11 cellular contexts compared by ENCODE assay signal in the genomic region with DNA sequence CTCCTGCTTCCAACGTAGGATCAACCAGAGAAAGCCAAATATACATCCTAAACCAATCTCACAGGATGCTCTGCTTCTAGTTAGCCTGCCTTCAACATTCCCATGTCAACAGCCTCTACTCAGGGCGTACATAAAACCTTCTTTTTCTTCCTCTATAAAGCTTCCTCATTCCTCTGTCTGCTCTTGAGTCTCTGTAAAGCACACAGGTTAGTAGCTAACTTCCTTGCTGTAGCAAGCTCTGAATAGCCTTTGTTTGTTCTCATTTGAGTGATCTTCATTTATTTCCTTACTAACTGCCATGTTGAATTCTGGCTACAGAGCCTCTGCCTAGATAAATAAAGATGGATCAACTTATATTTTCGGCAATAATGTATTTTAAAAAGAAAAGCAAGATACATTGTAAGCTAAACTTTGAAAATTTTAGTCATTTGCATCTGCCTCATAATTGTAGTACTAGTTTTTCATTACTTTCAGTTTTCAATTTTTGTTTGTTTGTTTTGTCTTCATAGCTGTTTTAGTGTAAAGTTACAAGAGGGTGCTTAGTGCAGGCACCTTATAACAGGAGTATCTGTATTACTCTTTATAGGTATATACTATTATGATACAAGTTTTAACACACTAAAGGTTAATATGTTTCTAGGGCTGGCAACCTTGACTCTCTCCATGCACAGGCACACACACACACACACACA.
DNase-seq lines count a peak whose midpoint lies in the region; ATAC-seq and TF ChIP-seq lines count a peak whose summit lies in the region.
"Had no signal": no experiment of that assay in that cellular context is flagged by ENCODE, and none has a peak within 500 bp of the region (broad histone marks: within the 10 kb centered on the region; RNA-seq: fewer than 3 reads in every experiment).

No MANE protein-coding gene starts in this region.

- H3K36me3 Mint-ChIP-seq in nephron (ENCODE audit: low read depth): no peaks in the 10 kb centered on the region
- H3K36me3 Mint-ChIP-seq in T-helper 2 cell treated with Interferon-gamma antibody and Interleukin-4, amounts not matched to agents 5 μg/mL and 100 μg/mL, for 36 hours (ENCODE audit: low read depth): no peaks in the 10 kb centered on the region
- H3K36me3 Mint-ChIP-seq: natural killer cell treated with Interleukin-12 subunit alpha and Interleukin-12 subunit beta and Interleukin-15 and Interleukin-18, amount 100 ng/mL, for 72 hours had no signal

- DNase-seq in GM10266 (ENCODE audit: extremely low spot score) (no peak), DMS79 (lab: John Stamatoyannopoulos, UW) (no peak)
- DNase-seq in T-helper 2 cell treated with Interferon-gamma antibody and Interleukin-4, amounts not matched to agents 5 μg/mL and 100 μg/mL, for 36 hours (ENCODE audit: low spot score): no peak
- DNase-seq: colonic mucosa, NCI-H2081 treated with DMSO at 0.1 percent for 48 hours, T-helper 9 cell had no signal

- ATAC-seq in GM19372 (IDR thresholded peaks at IDR 0.05; ENCODE audit: low read depth, unreplicated experiment): peak; percentile 67
- peak; percentile 67 for ATAC-seq in HG02610 (IDR thresholded peaks at IDR 0.05; ENCODE audit: unreplicated experiment)
- peak; percentile 52 for ATAC-seq in HG03571 (IDR thresholded peaks at IDR 0.05; ENCODE audit: unreplicated experiment)
- ATAC-seq: natural killer cell treated with Interleukin-12 subunit alpha and Interleukin-12 subunit beta and Interleukin-15 and Interleukin-18, amount 100 ng/mL, for 72 hours had no signal

- TF ChIP-seq CTCF in nephron (IDR thresholded peaks at IDR 0.05; ENCODE audit: unreplicated experiment in 3 of 3): no peak
- TF ChIP-seq CTCF in GM10266 (IDR thresholded peaks at IDR 0.05; ENCODE audit: control insufficient read depth, insufficient read depth, low read depth, missing control alignments): no peak

- no peaks in the 10 kb centered on the region for H3K9me3 Mint-ChIP-seq in nephron
- H3K9me3 Mint-ChIP-seq in T-helper 2 cell treated with Interferon-gamma antibody and Interleukin-4, amounts not matched to agents 5 μg/mL and 100 μg/mL, for 36 hours: peaks cover 4% of the 10 kb centered on the region

- H3K27me3 Mint-ChIP-seq in nephron (ENCODE audit: low read depth): no peaks in the 10 kb centered on the region
- H3K27me3 Mint-ChIP-seq in T-helper 2 cell treated with Interferon-gamma antibody and Interleukin-4, amounts not matched to agents 5 μg/mL and 100 μg/mL, for 36 hours (ENCODE audit: low read depth): no peaks in the 10 kb centered on the region
- H3K27me3 Mint-ChIP-seq: natural killer cell treated with Interleukin-12 subunit alpha and Interleukin-12 subunit beta and Interleukin-15 and Interleukin-18, amount 100 ng/mL, for 72 hours had no signal

- H3K4me1 Mint-ChIP-seq in nephron: peaks cover 15% of the 10 kb centered on the region
- H3K4me1 Mint-ChIP-seq in T-helper 2 cell treated with Interferon-gamma antibody and Interleukin-4, amounts not matched to agents 5 μg/mL and 100 μg/mL, for 36 hours (ENCODE audit: low read depth): no peaks in the 10 kb centered on the region

- H3K27ac Mint-ChIP-seq in nephron: peak overlapping the region; percentile 4 to 73 (median 19)
- no peak overlapping the region for H3K27ac Mint-ChIP-seq in T-helper 2 cell treated with Interferon-gamma antibody and Interleukin-4, amounts not matched to agents 5 μg/mL and 100 μg/mL, for 36 hours
- H3K27ac Mint-ChIP-seq: natural killer cell treated with Interleukin-12 subunit alpha and Interleukin-12 subunit beta and Interleukin-15 and Interleukin-18, amount 100 ng/mL, for 72 hours had no signal

- H3K4me3 Mint-ChIP-seq in nephron: no peak overlapping the region
- H3K4me3 Mint-ChIP-seq in T-helper 2 cell treated with Interferon-gamma antibody and Interleukin-4, amounts not matched to agents 5 μg/mL and 100 μg/mL, for 36 hours: no peak overlapping the region
- H3K4me3 Mint-ChIP-seq: natural killer cell treated with Interleukin-12 subunit alpha and Interleukin-12 subunit beta and Interleukin-15 and Interleukin-18, amount 100 ng/mL, for 72 hours had no signal
